Comparison of ENCODE assay signal across 13 cellular contexts in the genomic region with DNA sequence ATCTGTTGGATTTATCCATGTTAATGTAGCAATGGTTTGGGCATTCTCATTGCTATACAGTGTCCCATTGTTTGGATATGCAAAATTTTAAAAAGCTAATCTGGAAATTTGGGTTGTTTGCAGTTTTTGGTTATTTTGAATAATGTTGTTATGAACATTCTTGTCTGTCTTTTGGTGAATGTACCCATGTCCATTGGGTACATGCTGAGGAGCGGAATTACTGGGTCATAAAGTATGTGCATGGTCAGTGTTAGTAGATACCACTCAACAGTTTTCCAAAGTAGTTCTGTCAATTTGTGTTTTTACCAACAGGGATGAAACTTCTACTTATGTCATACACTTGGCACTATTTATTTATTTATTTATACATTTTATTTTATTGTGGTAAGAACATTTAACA.
"Had no signal": no experiment of that assay in that cellular context is flagged by ENCODE, and none has a peak within 500 bp of the region (broad histone marks: within the 10 kb centered on the region; RNA-seq: fewer than 3 reads in every experiment).

No MANE protein-coding gene starts in this region.

- H3K27ac ChIP-seq: colonic mucosa, coronary artery, dorsolateral prefrontal cortex, epithelial cell of prostate, esophagus muscularis mucosa, esophagus squamous epithelium, foreskin keratinocyte, gastrocnemius medialis, gastroesophageal sphincter, heart left ventricle, heart right ventricle had no signal

- H3K4me1 ChIP-seq: colonic mucosa, esophagus muscularis mucosa, esophagus squamous epithelium, foreskin keratinocyte, gastrocnemius medialis, gastroesophageal sphincter, heart right ventricle had no signal

- H3K4me3 ChIP-seq: colonic mucosa, coronary artery, dorsolateral prefrontal cortex, esophagus muscularis mucosa, esophagus squamous epithelium, gastrocnemius medialis, gastroesophageal sphincter, heart left ventricle, heart right ventricle had no signal

- ATAC-seq: effector memory CD8-positive, alpha-beta T cell; esophagus mucosa; foreskin keratinocyte; gastrocnemius medialis; gastroesophageal sphincter; heart left ventricle; heart right ventricle had no signal

- H3K36me3 ChIP-seq: colonic mucosa, esophagus muscularis mucosa, esophagus squamous epithelium, gastrocnemius medialis, heart left ventricle, heart right ventricle had no signal
